Comparison of ENCODE assay signal across 1 cellular context in the genomic region with DNA sequence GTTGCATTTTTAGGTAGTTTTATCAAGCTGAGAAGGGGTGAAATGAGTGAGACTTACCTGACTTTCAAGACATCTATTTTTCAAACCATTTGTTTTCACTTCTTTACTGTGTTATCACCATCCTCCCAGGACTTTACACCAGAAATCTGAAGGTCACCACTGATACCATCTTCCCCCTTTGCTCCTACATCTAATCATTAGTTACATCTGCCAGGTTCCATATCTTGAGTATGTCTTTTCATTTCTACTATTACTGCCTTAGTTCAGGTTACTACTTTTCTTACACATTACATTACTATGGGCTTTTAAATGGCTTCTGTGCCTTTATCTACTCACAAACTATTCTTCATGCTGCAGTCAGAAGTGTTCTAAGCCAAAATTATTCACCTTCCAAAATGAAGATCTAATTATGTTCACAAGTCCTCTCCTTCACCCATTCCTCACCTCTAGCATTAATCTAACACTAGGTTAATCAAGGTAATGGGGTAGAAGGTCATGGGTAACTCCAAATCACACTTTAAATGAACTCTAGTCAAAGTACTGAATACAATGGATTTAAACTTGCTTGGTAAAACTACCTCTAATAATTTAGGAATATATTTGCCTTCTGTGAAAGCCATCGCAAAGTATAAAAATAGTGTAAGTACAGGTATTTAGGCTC.
TF ChIP-seq lines count a peak whose summit lies in the region.

No MANE protein-coding gene starts in this region.

TF ChIP-seq in GM23338, 12 proteins besides CTCF, POLR2A, EP300 and RAD21 (continued from another document):
- no peak for TF ChIP-seq ZNF462 (CRISPR knock-in tag; IDR thresholded peaks at IDR 0.05)
- TF ChIP-seq ZNF114 (CRISPR knock-in tag; IDR thresholded peaks at IDR 0.05), result no peak
- no peak for TF ChIP-seq STAT1 (IDR thresholded peaks at IDR 0.05; ENCODE audit: unreplicated experiment)
